ENCODE assay signal across 22 cellular contexts in the genomic region with DNA sequence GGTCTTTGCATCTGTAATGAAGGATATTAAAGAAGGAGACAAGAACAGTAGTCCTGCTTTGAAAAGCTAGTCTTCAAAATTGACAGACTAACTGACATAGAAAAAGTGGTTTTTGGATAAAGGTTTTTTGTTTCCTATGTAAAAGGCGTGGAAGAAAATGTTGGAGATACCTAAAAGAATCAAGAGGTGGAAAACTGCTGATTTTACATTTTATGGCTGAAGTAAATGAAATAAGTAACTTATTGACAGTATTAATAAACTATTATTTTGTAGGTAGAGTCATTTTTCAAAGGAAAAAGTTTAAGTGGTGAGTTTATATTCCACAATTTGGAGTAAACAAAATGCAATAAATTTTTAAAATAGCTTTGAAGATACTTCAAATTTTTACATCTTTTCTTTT.
"Had no signal": no experiment of that assay in that cellular context is flagged by ENCODE, and none has a peak within 500 bp of the region (broad histone marks: within the 10 kb centered on the region; RNA-seq: fewer than 3 reads in every experiment).

No MANE protein-coding gene starts in this region.

- H3K9ac ChIP-seq: KMS-11, SK-N-SH had no signal

- ATAC-seq: T-cell had no signal

- DNase-seq: Kasumi-1, MM.1S, NCI-H1092 treated with DMSO at 0.1 percent for 48 hours, NCI-H1436, NCI-H187, NCI-H2029, NCI-H2081 treated with DMSO at 0.1 percent for 48 hours, NCI-H2171, NCI-H226, NCI-H446, NCI-H510A, NCI-H524 treated with DMSO at 0.1 percent for 48 hours, NCI-H69, NCI-H774, SHP77, SK-N-SH, SW 1271, T-cell had no signal

- H3K4me2 ChIP-seq: KMS-11, SK-N-SH had no signal

- FAIRE-seq: HTR-8/SVneo had no signal

- H3K9me3 ChIP-seq: SK-N-SH had no signal

- H3K27ac ChIP-seq: HL-60, KMS-11, RWPE1 had no signal
